In the genomic region with DNA sequence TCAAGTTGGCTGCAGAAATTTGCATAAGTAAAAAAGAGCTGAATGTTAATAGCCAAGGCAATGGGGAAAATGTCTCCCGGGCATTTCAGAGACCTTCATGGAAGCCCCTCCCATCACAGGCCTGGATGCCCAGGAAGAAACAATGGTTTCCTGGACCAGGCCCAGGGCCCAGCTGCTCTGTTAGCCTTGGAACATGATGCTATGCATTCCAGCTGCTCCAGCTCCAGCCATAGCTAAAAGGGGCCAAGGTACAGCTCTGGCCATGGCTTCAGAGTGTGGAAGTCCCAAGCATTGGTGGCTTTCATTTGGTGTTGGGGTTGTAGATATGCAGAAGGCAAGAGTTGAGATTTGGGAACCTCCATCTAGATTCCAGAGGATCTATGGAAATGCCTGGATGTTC, we compare ENCODE assay signal across 29 cellular contexts.
"Had no signal": no experiment of that assay in that cellular context is flagged by ENCODE, and none has a peak within 500 bp of the region (broad histone marks: within the 10 kb centered on the region; RNA-seq: fewer than 3 reads in every experiment).

No MANE protein-coding gene starts in this region.

- H3K9me3 ChIP-seq: suprapubic skin, testis, thoracic aorta, thyroid gland, tibial nerve, transverse colon, upper lobe of left lung, upper lobe of right lung, uterus, vagina had no signal

- H3K36me3 ChIP-seq: stomach, suprapubic skin, thoracic aorta, thyroid gland, tibial artery, tibial nerve, transverse colon, upper lobe of left lung, upper lobe of right lung, uterus, vagina had no signal

- H3K4me1 Mint-ChIP-seq: stimulated activated effector memory CD8-positive, alpha-beta T cell treated with anti-CD3 and anti-CD28 coated beads, Interleukin-12 subunit alpha, Interleukin-12 subunit beta, amount 100 ng/mL, for 72 hours; stimulated activated memory B cell treated with anti-CD40 and anti-IgM and Interleukin-4, amounts not matched to agents 10 μg/mL and 1 μg/mL and 100 μg/mL, for 72 hours; stimulated activated naive CD8-positive, alpha-beta T cell treated with anti-CD3 and anti-CD28 coated beads, Interleukin-15, amount 100 ng/mL, for 72 hours had no signal

- H3K27ac ChIP-seq: stomach, suprapubic skin, testis, thoracic aorta, thyroid gland, tibial artery, tibial nerve, transverse colon, upper lobe of left lung, upper lobe of right lung, uterus, vagina had no signal

- H3K4me1 ChIP-seq: stomach, suprapubic skin, testis, thyroid gland, tibial artery, tibial nerve, transverse colon, upper lobe of left lung, upper lobe of right lung, uterus, vagina had no signal

- H3K27me3 ChIP-seq: stomach, suprapubic skin, testis, thyroid gland, tibial artery, tibial nerve, transverse colon, upper lobe of left lung, upper lobe of right lung, uterus, vagina had no signal

- FAIRE-seq: urothelium cell line had no signal

- H3K4me3 Mint-ChIP-seq: stimulated activated effector memory CD8-positive, alpha-beta T cell treated with anti-CD3 and anti-CD28 coated beads, Interleukin-12 subunit alpha, Interleukin-12 subunit beta, amount 100 ng/mL, for 72 hours; stimulated activated memory B cell treated with anti-CD40 and anti-IgM and Interleukin-4, amounts not matched to agents 10 μg/mL and 1 μg/mL and 100 μg/mL, for 72 hours; stimulated activated naive B cell treated with anti-CD40 and anti-IgM and Interleukin-4, amounts not matched to agents 10 μg/mL and 1 μg/mL and 100 μg/mL, for 72 hours; stimulated activated naive CD8-positive, alpha-beta T cell treated with anti-CD3 and anti-CD28 coated beads, Interleukin-15, amount 100 ng/mL, for 72 hours; stimulated activated naive CD8-positive, alpha-beta T cell treated with anti-CD3 and anti-CD28 coated beads, Interleukin-15, Interleukin-2, amounts not matched to agents 100 ng/mL and 50 ng/mL, for 24 hours; type B pancreatic cell had no signal

- ATAC-seq: stimulated activated effector memory CD8-positive, alpha-beta T cell treated with anti-CD3 and anti-CD28 coated beads, Interleukin-12 subunit alpha, Interleukin-12 subunit beta, amount 100 ng/mL, for 72 hours; stimulated activated memory B cell treated with anti-CD40 and anti-IgM and Interleukin-4, amounts not matched to agents 10 μg/mL and 1 μg/mL and 100 μg/mL, for 72 hours; stimulated activated naive B cell treated with anti-CD40 and anti-IgM and Interleukin-4, amounts not matched to agents 10 μg/mL and 1 μg/mL and 100 μg/mL, for 72 hours; stimulated activated naive CD8-positive, alpha-beta T cell treated with anti-CD3 and anti-CD28 coated beads, Interleukin-15, amount 100 ng/mL, for 72 hours; stimulated activated naive CD8-positive, alpha-beta T cell treated with anti-CD3 and anti-CD28 coated beads, Interleukin-15, Interleukin-2, amounts not matched to agents 100 U/mL and 50 U/mL, for 24 hours; upper lobe of right lung had no signal

- H3K27me3 Mint-ChIP-seq: stimulated activated memory B cell treated with anti-CD40 and anti-IgM and Interleukin-4, amounts not matched to agents 10 μg/mL and 1 μg/mL and 100 μg/mL, for 72 hours; stimulated activated naive CD8-positive, alpha-beta T cell treated with anti-CD3 and anti-CD28 coated beads, Interleukin-15, amount 100 ng/mL, for 72 hours; stimulated activated naive CD8-positive, alpha-beta T cell treated with anti-CD3 and anti-CD28 coated beads, Interleukin-15, Interleukin-2, amounts not matched to agents 100 ng/mL and 50 ng/mL, for 24 hours; type B pancreatic cell had no signal

- H3K4me3 ChIP-seq: stomach, suprapubic skin, testis, thoracic aorta, thyroid gland, tibial artery, tibial nerve, transverse colon, upper lobe of left lung, upper lobe of right lung, uterus, vagina had no signal

- H3K9me3 Mint-ChIP-seq: stimulated activated memory B cell treated with anti-CD40 and anti-IgM and Interleukin-4, amounts not matched to agents 10 μg/mL and 1 μg/mL and 100 μg/mL, for 72 hours; stimulated activated naive B cell treated with anti-CD40 and anti-IgM and Interleukin-4, amounts not matched to agents 10 μg/mL and 1 μg/mL and 100 μg/mL, for 72 hours; stimulated activated naive CD8-positive, alpha-beta T cell treated with anti-CD3 and anti-CD28 coated beads, Interleukin-15, amount 100 ng/mL, for 72 hours; stimulated activated naive CD8-positive, alpha-beta T cell treated with anti-CD3 and anti-CD28 coated beads, Interleukin-15, Interleukin-2, amounts not matched to agents 100 ng/mL and 50 ng/mL, for 24 hours had no signal

- H3K36me3 Mint-ChIP-seq: stimulated activated effector memory CD8-positive, alpha-beta T cell treated with anti-CD3 and anti-CD28 coated beads, Interleukin-12 subunit alpha, Interleukin-12 subunit beta, amount 100 ng/mL, for 72 hours; stimulated activated memory B cell treated with anti-CD40 and anti-IgM and Interleukin-4, amounts not matched to agents 10 μg/mL and 1 μg/mL and 100 μg/mL, for 72 hours; stimulated activated naive B cell treated with anti-CD40 and anti-IgM and Interleukin-4, amounts not matched to agents 10 μg/mL and 1 μg/mL and 100 μg/mL, for 72 hours; type B pancreatic cell had no signal

- DNase-seq: stimulated activated CD4-positive, alpha-beta T cell treated with anti-CD3 and anti-CD28 coated beads, Interleukin-2, amount 100 ng/mL, for 48 hours; stimulated activated CD4-positive, alpha-beta T cell treated with anti-CD3 and anti-CD28 coated beads, Interleukin-4, amount 100 ng/mL, for 1 hour; stimulated activated CD4-positive, alpha-beta T cell treated with anti-CD3 and anti-CD28 coated beads, Interleukin-4, amount 100 ng/mL, for 24 hours; stimulated activated CD4-positive, alpha-beta T cell treated with anti-CD3 and anti-CD28 coated beads, Interleukin-4, amount 100 ng/mL, for 4 hours; stimulated activated CD8-positive, alpha-beta memory T cell treated with anti-CD3 and anti-CD28 coated beads, Interleukin-4, amount 100 ng/mL, for 48 hours; stimulated activated naive B cell treated with anti-CD40 and anti-IgM and Interleukin-4, amounts not matched to agents 10 μg/mL and 1 μg/mL and 100 μg/mL, for 72 hours; stimulated activated naive CD4-positive, alpha-beta T cell; stimulated activated naive CD4-positive, alpha-beta T cell treated with Interleukin-2 at 50 U/mL for 16 hours; stimulated activated naive CD8-positive, alpha-beta T cell treated with anti-CD3 and anti-CD28 coated beads, Interleukin-15, amount 100 ng/mL, for 72 hours; stimulated activated naive CD8-positive, alpha-beta T cell treated with anti-CD3 and anti-CD28 coated beads, Interleukin-15, Interleukin-2, amounts not matched to agents 100 U/mL and 50 U/mL, for 24 hours; stomach; substantia nigra; testis; thyroid gland; tibial artery; transverse colon; trophoblast cell; upper lobe of left lung; upper lobe of right lung; uterus had no signal

- H3K27ac Mint-ChIP-seq: stimulated activated effector memory CD8-positive, alpha-beta T cell treated with anti-CD3 and anti-CD28 coated beads, Interleukin-12 subunit alpha, Interleukin-12 subunit beta, amount 100 ng/mL, for 72 hours; stimulated activated memory B cell treated with anti-CD40 and anti-IgM and Interleukin-4, amounts not matched to agents 10 μg/mL and 1 μg/mL and 100 μg/mL, for 72 hours; stimulated activated naive B cell treated with anti-CD40 and anti-IgM and Interleukin-4, amounts not matched to agents 10 μg/mL and 1 μg/mL and 100 μg/mL, for 72 hours; stimulated activated naive CD8-positive, alpha-beta T cell treated with anti-CD3 and anti-CD28 coated beads, Interleukin-15, amount 100 ng/mL, for 72 hours; stimulated activated naive CD8-positive, alpha-beta T cell treated with anti-CD3 and anti-CD28 coated beads, Interleukin-15, Interleukin-2, amounts not matched to agents 100 ng/mL and 50 ng/mL, for 24 hours; type B pancreatic cell had no signal
